Comparison of ENCODE assay signal across 21 cellular contexts in genomic region chr2:26932974-26933373, GRCh38.
"Had no signal": no experiment of that assay in that cellular context is flagged by ENCODE, and none has a peak within 500 bp of the region (broad histone marks: within the 10 kb centered on the region; RNA-seq: fewer than 3 reads in every experiment).

No MANE protein-coding gene starts in this region.

- H3K9me3 ChIP-seq: prostate gland, right lobe of liver, suprapubic skin, thyroid gland had no signal

- H3K4me3 ChIP-seq: lung, prostate gland, right lobe of liver, smooth muscle cell, suprapubic skin, thyroid gland had no signal

- ATAC-seq: effector memory CD8-positive, alpha-beta T cell; stimulated activated naive CD8-positive, alpha-beta T cell treated with anti-CD3 and anti-CD28 coated beads, Interleukin-15, amount 100 ng/mL, for 72 hours had no signal

- DNase-seq: cerebellar nuclear complex; cortex of kidney; effector memory CD8-positive, alpha-beta T cell; naive B cell; right lobe of liver; stimulated activated CD4-positive, alpha-beta T cell treated with anti-CD3 and anti-CD28 coated beads, Interleukin-12 subunit alpha, Interleukin-12 subunit beta, amount 100 ng/mL, for 4 hours; stimulated activated CD4-positive, alpha-beta T cell treated with anti-CD3 and anti-CD28 coated beads, Interleukin-1b, Interleukin-23, amount 100 ng/mL, for 48 hours; stimulated activated CD4-positive, alpha-beta T cell treated with anti-CD3 and anti-CD28 coated beads, Interleukin-4, amount 100 ng/mL, for 1 hour; stimulated activated naive CD4-positive, alpha-beta T cell; stimulated activated naive CD8-positive, alpha-beta T cell treated with anti-CD3 and anti-CD28 coated beads, Interleukin-15, amount 100 ng/mL, for 72 hours; thyroid gland; trophoblast cell had no signal

- H3K4me2 ChIP-seq: smooth muscle cell had no signal

- H3K36me3 ChIP-seq: prostate gland, right lobe of liver, suprapubic skin, thyroid gland had no signal

- H3K9me3 Mint-ChIP-seq: effector memory CD8-positive, alpha-beta T cell; memory B cell; naive B cell; natural killer cell treated with Interleukin-12 subunit alpha and Interleukin-12 subunit beta and Interleukin-15 and Interleukin-18, amount 100 ng/mL, for 72 hours; neural crest cell; stimulated activated naive CD8-positive, alpha-beta T cell treated with anti-CD3 and anti-CD28 coated beads, Interleukin-15, amount 100 ng/mL, for 72 hours had no signal

- H3K27me3 ChIP-seq: right lobe of liver, thyroid gland had no signal

- FAIRE-seq: frontal cortex, keratinocyte had no signal

- H3K27ac ChIP-seq: prostate gland, right lobe of liver, suprapubic skin, thyroid gland had no signal

- H3K4me1 Mint-ChIP-seq: memory B cell; naive B cell; stimulated activated naive CD8-positive, alpha-beta T cell treated with anti-CD3 and anti-CD28 coated beads, Interleukin-15, amount 100 ng/mL, for 72 hours had no signal

- H3K27ac Mint-ChIP-seq: effector memory CD8-positive, alpha-beta T cell; memory B cell; naive B cell; natural killer cell treated with Interleukin-12 subunit alpha and Interleukin-12 subunit beta and Interleukin-15 and Interleukin-18, amount 100 ng/mL, for 72 hours had no signal

- H3K4me3 Mint-ChIP-seq: effector memory CD8-positive, alpha-beta T cell; memory B cell; natural killer cell treated with Interleukin-12 subunit alpha and Interleukin-12 subunit beta and Interleukin-15 and Interleukin-18, amount 100 ng/mL, for 72 hours; neural crest cell; stimulated activated naive CD8-positive, alpha-beta T cell treated with anti-CD3 and anti-CD28 coated beads, Interleukin-15, amount 100 ng/mL, for 72 hours had no signal

- H3K4me1 ChIP-seq: prostate gland, right lobe of liver, suprapubic skin, thyroid gland had no signal

- H3K36me3 Mint-ChIP-seq: memory B cell; naive B cell; natural killer cell treated with Interleukin-12 subunit alpha and Interleukin-12 subunit beta and Interleukin-15 and Interleukin-18, amount 100 ng/mL, for 72 hours had no signal
